ENCODE assay signal across 1 cellular context in genomic region chr7:116484389-116484788, GRCh38. TPM values are rescaled to one million over a fixed set of nuclear protein-coding genes. Genes with fewer than 3 reads are reported as not detected.
"Had no signal": no experiment of that assay in that cellular context is flagged by ENCODE, and none has a peak within 500 bp of the region (broad histone marks: within the 10 kb centered on the region; RNA-seq: fewer than 3 reads in every experiment).

No MANE protein-coding gene starts in this region.

RNA-seq across cellular contexts. Expression of gene CAV2, which starts 15.1 kb away (rescaled TPM):
- total RNA-seq: OCI-LY7 had no signal

RNA-seq across cellular contexts. Expression of gene CAV1, which starts 40.4 kb away (rescaled TPM):
- total RNA-seq: OCI-LY7 had no signal
